In genomic region chr3:110016235-110016634, GRCh38 we compare ENCODE assay signal across 2 cellular contexts.
TF ChIP-seq lines count a peak whose summit lies in the region.

No MANE protein-coding gene starts in this region.

TF ChIP-seq in IMR-90, 13 proteins besides CTCF, POLR2A, EP300 and RAD21:
- TF ChIP-seq ELK1 (IDR thresholded peaks at IDR 0.05; ENCODE audit: borderline replicate concordance, low read depth, low read length) (no peak), NFE2L2 (IDR thresholded peaks at IDR 0.05; ENCODE audit: low read depth, low read length) (no peak), RCOR1 (IDR thresholded peaks at IDR 0.05; ENCODE audit: insufficient replicate concordance, low read length) (no peak), BHLHE40 (IDR thresholded peaks at IDR 0.05; ENCODE audit: low read depth, low read length) (no peak), FOS (IDR thresholded peaks at IDR 0.05; ENCODE audit: low read depth, low read length) (no peak), USF2 (IDR thresholded peaks at IDR 0.05; ENCODE audit: low read depth, low read length) (no peak)

TF ChIP-seq in H1, 55 proteins besides CTCF, POLR2A, EP300 and RAD21:
- TF ChIP-seq GABPA (IDR thresholded peaks at IDR 0.05; ENCODE audit: borderline replicate concordance, insufficient read depth, low read length) (no peak), SP1 (IDR thresholded peaks at IDR 0.05; ENCODE audit: low read depth, low read length) (no peak), E2F6 (IDR thresholded peaks at IDR 0.05) (no peak), POLR2AphosphoS5 (IDR thresholded peaks at IDR 0.05; ENCODE audit: low read depth, low read length) (no peak), JUN (IDR thresholded peaks at IDR 0.05; ENCODE audit: low read depth, low read length) (no peak), CEBPB (IDR thresholded peaks at IDR 0.05; ENCODE audit: low read depth, low read length) (peak; percentile 51; the same call in 1 of the 2 replicates), CBX8 (IDR thresholded peaks at IDR 0.05; ENCODE audit: borderline replicate concordance, low read depth, low read length) (no peak)
